In the genomic region with DNA sequence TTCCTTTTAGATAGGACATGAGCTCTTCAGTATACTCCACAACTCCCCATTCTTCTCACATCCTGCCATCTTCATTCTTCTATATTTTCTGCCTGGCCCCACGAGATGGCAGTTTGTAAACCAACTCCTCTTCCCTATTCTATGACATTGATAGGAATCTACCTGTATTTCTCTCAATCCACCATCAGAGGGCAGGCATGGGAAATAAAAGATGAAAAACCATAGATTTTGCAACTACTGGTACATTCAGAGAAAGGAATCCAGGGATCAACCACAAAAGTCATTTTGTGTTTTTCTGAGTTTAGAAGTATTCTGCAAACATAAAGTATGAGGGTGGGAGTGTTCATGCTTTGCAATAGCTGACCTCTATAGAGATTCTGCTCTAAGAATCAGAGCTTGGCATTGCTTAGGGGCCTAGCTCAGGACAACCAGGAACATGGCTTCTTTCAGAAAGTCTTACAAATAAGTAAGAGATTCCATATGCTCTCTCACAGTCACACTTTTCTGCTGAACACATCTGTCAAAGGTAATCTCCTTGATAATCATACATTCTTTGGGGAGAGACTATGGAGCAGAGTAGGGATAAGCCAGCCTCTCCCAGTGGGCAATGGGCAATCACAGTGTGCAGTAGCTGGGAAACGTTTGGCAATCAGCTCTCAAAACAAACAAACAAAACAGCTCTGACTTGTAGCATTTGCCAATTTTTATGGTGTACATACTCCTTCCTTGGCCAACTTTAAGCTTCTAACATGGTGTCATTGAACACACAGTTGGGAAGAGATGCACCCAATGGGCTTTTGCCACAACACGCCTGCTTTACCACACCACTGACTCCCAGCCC, we compare ENCODE assay signal across 8 cellular contexts. TPM values are rescaled to one million over a fixed set of nuclear protein-coding genes. Genes with fewer than 3 reads are reported as not detected.
A peak's percentile ranks its signal among the peaks of the same experiment; 100 is the strongest.
DNase-seq lines count a peak whose midpoint lies in the region; ATAC-seq and TF ChIP-seq lines count a peak whose summit lies in the region.

No MANE protein-coding gene starts in this region.

- 20 to 36% methylated on average over 2 to 3 of the region's 3 CpGs for WGBS in transverse colon (ENCODE audit: low coverage in 1 of 2), 2 donors

- H3K27me3 Mint-ChIP-seq in activated naive CD4-positive, alpha-beta T cell treated with anti-CD3 and anti-CD28 coated beads, Interleukin-2, amount 10 ng/mL, durations not matched to agents 7 days and 5 days, result peaks cover 10% of the 10 kb centered on the region

- in situ Hi-C loops in T47D (cut with HindIII; ENCODE audit: low pct_unique_long_range_greater_than_20kb, low sequenced_read_pairs), result no loop called here
- in situ Hi-C loops in transverse colon (cut with MboI; ENCODE audit: low pct_ligation_motif_present in 1 of 4, low pct_unique_long_range_greater_than_20kb in 1 of 4, low sequenced_read_pairs in 3 of 4), result loop anchor here in 3 of 4 donors (10.0 to 25.0 kb wide), 4 partner anchors 206 to 296 kb away; no protein-coding TSS in a partner anchor

- H3K4me1 ChIP-seq in transverse colon, result no peaks in the 10 kb centered on the region

- H3K36me3 Mint-ChIP-seq in activated naive CD4-positive, alpha-beta T cell treated with anti-CD3 and anti-CD28 coated beads, Interleukin-2, amount 10 ng/mL, durations not matched to agents 7 days and 5 days, result no peaks in the 10 kb centered on the region

- no peak overlapping the region for H3K27ac Mint-ChIP-seq in activated naive CD4-positive, alpha-beta T cell treated with anti-CD3 and anti-CD28 coated beads, Interleukin-2, amount 10 ng/mL, durations not matched to agents 7 days and 5 days

- CTCF ChIA-PET in activated naive CD4-positive, alpha-beta T cell treated with anti-CD3 and anti-CD28 coated beads, Interleukin-2, amount 10 ng/mL, durations not matched to agents 7 days and 5 days (lab: Charles Lee), result interaction anchor here (0.6 to 2.5 kb wide), 11 partner anchors 9 to 298 kb away, joined by 3 to 14 read pairs (median 4); no protein-coding TSS in a partner anchor

- no peak overlapping the region for H3K4me3 ChIP-seq in transverse colon

- ATAC-seq in HG03442 (IDR thresholded peaks at IDR 0.05; ENCODE audit: unreplicated experiment) (peak; percentile 52), HG02610 (IDR thresholded peaks at IDR 0.05; ENCODE audit: unreplicated experiment) (no peak)

- intact Hi-C loops in transverse colon (cut with DNase I; ENCODE audit: low total_unique reads), result no loop called here

- TF ChIP-seq POLR2A in transverse colon (IDR thresholded peaks at IDR 0.05), result no peak

- H3K27ac ChIP-seq in transverse colon, result no peak overlapping the region

- TF ChIP-seq CTCF in transverse colon (IDR thresholded peaks at IDR 0.05), result peak; percentile 48 to 73 (median 53)

- TF ChIP-seq EP300 in transverse colon (IDR thresholded peaks at IDR 0.05; ENCODE audit: low read depth), result no peak

- no peaks in the 10 kb centered on the region for H3K9me3 Mint-ChIP-seq in activated naive CD4-positive, alpha-beta T cell treated with anti-CD3 and anti-CD28 coated beads, Interleukin-2, amount 10 ng/mL, durations not matched to agents 7 days and 5 days

- no peaks in the 10 kb centered on the region for H3K36me3 ChIP-seq in transverse colon

- no peaks in the 10 kb centered on the region for H3K27me3 ChIP-seq in transverse colon

- H3K9me3 ChIP-seq in transverse colon, result no peaks in the 10 kb centered on the region

- H3K4me1 Mint-ChIP-seq in activated naive CD4-positive, alpha-beta T cell treated with anti-CD3 and anti-CD28 coated beads, Interleukin-2, amount 10 ng/mL, durations not matched to agents 7 days and 5 days, result no peaks in the 10 kb centered on the region

- DNase-seq in activated naive CD4-positive, alpha-beta T cell treated with anti-CD3 and anti-CD28 coated beads, Interleukin-2, amount 10 ng/mL, durations not matched to agents 7 days and 5 days, result peak; percentile 27
- DNase-seq in activated naive CD4-positive, alpha-beta T cell (lab: John Stamatoyannopoulos, UW), result no peak
- peak; percentile 49 for DNase-seq in NCI-H748 (lab: John Stamatoyannopoulos, UW; ENCODE audit: unreplicated experiment)
- peak; percentile 24 to 85 for DNase-seq in T47D (ENCODE audit: low read depth in 1 of 2, low spot score in 1 of 2)
- DNase-seq in kidney tubule cell (ENCODE audit: low spot score), result peak; percentile 71
- DNase-seq in transverse colon, result no peak

- H3K4me3 Mint-ChIP-seq in activated naive CD4-positive, alpha-beta T cell treated with anti-CD3 and anti-CD28 coated beads, Interleukin-2, amount 10 ng/mL, durations not matched to agents 7 days and 5 days, result no peak overlapping the region

RNA-seq across cellular contexts. Expression of gene SLC25A36, which starts 43.1 kb away (rescaled TPM):
- total RNA-seq in transverse colon, result 10 to 100 TPM; 48.0 to 87.6 (median 54.8) TPM

Comparison
In these comparisons a context has a peak if more than half of its experiments do, and no peak if none do; other contexts are left out.
1. DNase-seq: peak in activated naive CD4-positive, alpha-beta T cell treated with anti-CD3 and anti-CD28 coated beads, Interleukin-2, amount 10 ng/mL, durations not matched to agents 7 days and 5 days (single experiment), NCI-H748 (single experiment), T47D (2 of 2) and kidney tubule cell (single experiment); none in activated naive CD4-positive, alpha-beta T cell (0 of 4) and transverse colon (single experiment).